In the genomic region with DNA sequence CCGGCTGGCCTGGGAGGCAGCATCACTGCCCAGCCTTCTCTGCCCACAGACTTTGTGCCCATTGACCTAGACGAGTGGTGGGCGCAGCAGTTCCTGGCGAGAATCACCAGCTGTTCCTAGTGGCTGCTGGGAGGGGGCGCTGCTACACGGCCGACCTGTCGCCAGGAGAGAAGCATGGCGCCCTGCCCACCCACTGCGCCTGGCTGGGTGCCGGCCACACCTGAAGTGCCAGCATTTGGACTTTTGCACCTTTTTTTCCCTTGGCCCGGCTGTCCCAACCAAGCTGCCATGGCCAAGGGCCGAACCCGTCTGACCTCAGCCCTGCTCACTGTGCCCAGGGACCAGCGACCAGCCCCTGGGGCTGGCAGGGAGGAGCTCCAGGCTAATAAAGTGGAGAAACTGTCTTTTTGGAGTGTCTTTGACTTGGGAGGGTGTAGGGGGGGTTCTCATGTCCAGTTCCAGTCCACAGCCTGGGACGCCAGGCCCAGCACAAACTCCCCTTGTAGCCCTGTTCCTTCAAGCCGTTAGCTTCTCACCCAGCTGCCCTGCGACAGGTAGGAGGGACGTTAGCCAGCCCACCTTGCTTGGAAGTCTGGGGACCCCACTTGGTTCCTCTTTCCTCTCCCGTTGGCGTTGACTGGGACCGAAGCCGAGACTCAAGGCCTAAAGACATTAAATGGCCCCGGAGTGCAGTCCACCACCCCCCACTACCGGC, we compare ENCODE assay signal across 6 cellular contexts. TPM values are rescaled to one million over a fixed set of nuclear protein-coding genes. Genes with fewer than 3 reads are reported as not detected.
DNase-seq lines count a peak whose midpoint lies in the region; TF ChIP-seq lines count a peak whose summit lies in the region.

No MANE protein-coding gene starts in this region.

- no peak overlapping the region for H3K23ac ChIP-seq in mesendoderm (ENCODE audit: low read length)

- H3K27ac ChIP-seq in mesendoderm (ENCODE audit: low read depth, low read length), result no peak overlapping the region

- no peaks in the 10 kb centered on the region for H3K36me3 Mint-ChIP-seq in activated naive CD4-positive, alpha-beta T cell treated with anti-CD3 and anti-CD28 coated beads, Interleukin-2, amount 50 U/mL, for 24 hours

- H3K4me1 Mint-ChIP-seq in activated naive CD4-positive, alpha-beta T cell treated with anti-CD3 and anti-CD28 coated beads, Interleukin-2, amount 50 U/mL, for 24 hours, result peaks cover 9% of the 10 kb centered on the region

- H3K4me1 ChIP-seq in mesendoderm (ENCODE audit: control insufficient read depth, low read depth, low read length), result no peaks in the 10 kb centered on the region

- H3K36me3 ChIP-seq in mesendoderm (ENCODE audit: control insufficient read depth, insufficient read depth, low read length), result no peaks in the 10 kb centered on the region

- H2BK120ac ChIP-seq in mesendoderm (ENCODE audit: low read depth, low read length), result no peak overlapping the region

- WGBS in mesendoderm (ENCODE audit: extremely low coverage, insufficient coverage, low lambda C conversion rate), result no CpG with 5 or more reads among the region's 25 CpGs

- no peak overlapping the region for H2BK15ac ChIP-seq in mesendoderm (replicated peaks; ENCODE audit: low read depth)

- H3K27me3 Mint-ChIP-seq in activated naive CD4-positive, alpha-beta T cell treated with anti-CD3 and anti-CD28 coated beads, Interleukin-2, amount 50 U/mL, for 24 hours, result no peaks in the 10 kb centered on the region

- no peaks in the 10 kb centered on the region for H3K27me3 ChIP-seq in mesendoderm (ENCODE audit: insufficient read depth, low read length, poor library complexity)

- peak overlapping the region; percentile 93 for H3K56ac ChIP-seq in mesendoderm (ENCODE audit: low read length)

- peak overlapping the region; percentile 62 for H3K27ac Mint-ChIP-seq in activated naive CD4-positive, alpha-beta T cell treated with anti-CD3 and anti-CD28 coated beads, Interleukin-2, amount 50 U/mL, for 24 hours

- no peak overlapping the region for H2BK5ac ChIP-seq in mesendoderm (ENCODE audit: low read length)

- no peaks in the 10 kb centered on the region for H3K79me1 ChIP-seq in mesendoderm (ENCODE audit: low read length)

- H3K4me3 ChIP-seq in NB4 (ENCODE audit: low read depth, low read length), result no peak overlapping the region
- peak overlapping the region; percentile 80 for H3K4me3 ChIP-seq in mesendoderm (ENCODE audit: low read length)

- H3K79me2 ChIP-seq in mesendoderm (ENCODE audit: control insufficient read depth, insufficient read depth, low read length), result no peaks in the 10 kb centered on the region

- no peaks in the 10 kb centered on the region for H3K9me3 Mint-ChIP-seq in activated naive CD4-positive, alpha-beta T cell treated with anti-CD3 and anti-CD28 coated beads, Interleukin-2, amount 50 U/mL, for 24 hours

- DNase-seq in D341Med (ENCODE audit: low spot score) (peak; percentile 79), NB4 (ENCODE audit: low read depth) (peak; percentile 34), mesendoderm (no peak), NCI-H226 (no peak), globus pallidus (ENCODE audit: low spot score) (no peak)

- H3K4me2 ChIP-seq in mesendoderm (ENCODE audit: low read length), result peak overlapping the region; percentile 93

- H3K4me3 Mint-ChIP-seq in activated naive CD4-positive, alpha-beta T cell treated with anti-CD3 and anti-CD28 coated beads, Interleukin-2, amount 50 U/mL, for 24 hours, result peak overlapping the region; percentile 82

- peak overlapping the region; percentile 93 for H3K9ac ChIP-seq in mesendoderm (ENCODE audit: low read length)

- no peak for TF ChIP-seq POLR2A in NB4 (IDR thresholded peaks at IDR 0.05; ENCODE audit: extremely low read depth, insufficient read length)

- H4K5ac ChIP-seq in mesendoderm (ENCODE audit: low read length), result no peak overlapping the region

- H2AK5ac ChIP-seq in mesendoderm (ENCODE audit: low read length), result peak overlapping the region; percentile 43

- TF ChIP-seq CTCF in NB4 (IDR thresholded peaks at IDR 0.05; ENCODE audit: low read depth, low read length), result peak; percentile 18

- no peak overlapping the region for H3K4ac ChIP-seq in mesendoderm (ENCODE audit: low read depth, low read length)

- H3K18ac ChIP-seq in mesendoderm (ENCODE audit: low read length), result no peak overlapping the region

- H4K8ac ChIP-seq in mesendoderm (ENCODE audit: low read depth, low read length), result no peak overlapping the region

RNA-seq across cellular contexts. Expression of a gene that starts 0.9 kb away (rescaled TPM):
- 17.0 TPM for polyA plus RNA-seq in mesendoderm (2013, experiment 1 of 2)
- 19.7 TPM for polyA plus RNA-seq in mesendoderm (2013, experiment 2 of 2)

RNA-seq across cellular contexts. Expression of a gene that starts 6.6 kb away (rescaled TPM):
- 18.4 TPM for polyA plus RNA-seq in mesendoderm (2013, experiment 1 of 2)
- 18.9 TPM for polyA plus RNA-seq in mesendoderm (2013, experiment 2 of 2)

RNA-seq across cellular contexts. Expression of a gene that starts 12.1 kb away (rescaled TPM):
- 75.3 TPM for polyA plus RNA-seq in mesendoderm (2013, experiment 1 of 2)
- 76.8 TPM for polyA plus RNA-seq in mesendoderm (2013, experiment 2 of 2)

RNA-seq across cellular contexts. Expression of a gene that starts 17.4 kb away (rescaled TPM):
- polyA plus RNA-seq in mesendoderm (2013, experiment 1 of 2), result 1.7 TPM
- polyA plus RNA-seq in mesendoderm (2013, experiment 2 of 2), result 1.7 TPM

RNA-seq across cellular contexts. Expression of a gene that starts 19.7 kb away (rescaled TPM):
- 74.0 TPM for polyA plus RNA-seq in mesendoderm (2013, experiment 1 of 2)
- 70.5 TPM for polyA plus RNA-seq in mesendoderm (2013, experiment 2 of 2)

Comparison
In these comparisons a context has a peak if more than half of its experiments do, and no peak if none do; other contexts are left out.
1. DNase-seq: peak in D341Med (single experiment) and NB4 (single experiment); none in mesendoderm (single experiment), NCI-H226 (single experiment) and globus pallidus (single experiment).